12 cellular contexts compared by ENCODE assay signal in the genomic region with DNA sequence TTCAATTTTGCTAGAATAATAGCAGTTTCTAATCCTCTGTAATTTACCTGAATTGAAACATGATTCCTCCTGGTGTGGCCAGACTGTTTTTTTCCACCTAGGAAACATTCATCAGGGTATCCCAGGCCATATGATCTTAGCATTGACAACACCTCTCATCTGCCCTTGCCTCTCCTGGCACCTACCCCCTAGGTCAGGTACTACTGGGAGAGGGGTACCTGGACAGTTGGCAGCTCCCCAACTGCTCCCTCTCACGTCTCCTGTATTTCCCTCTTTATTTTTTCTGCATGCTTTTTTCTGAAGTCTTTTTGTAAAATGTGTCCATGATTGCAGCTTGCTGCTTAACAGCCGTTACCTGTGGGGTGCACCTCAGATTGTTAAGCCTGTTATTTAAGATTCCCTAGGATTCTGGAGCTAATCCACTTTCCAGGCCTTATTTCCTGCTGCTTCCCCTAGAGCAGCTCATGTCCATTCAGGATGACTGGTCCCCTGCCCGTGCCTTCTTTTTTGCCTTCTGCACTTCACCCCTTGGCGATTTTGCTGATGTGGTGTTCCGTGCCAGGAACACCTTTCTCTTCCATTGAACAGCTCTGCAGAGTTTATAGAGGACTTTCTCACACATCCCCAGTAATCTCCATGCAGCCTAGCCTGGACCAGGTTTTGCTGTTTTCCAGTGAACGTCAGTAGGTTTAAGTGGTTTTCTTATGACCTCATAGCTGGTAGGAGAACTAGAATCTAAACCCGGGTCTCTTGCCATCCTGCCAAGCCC. TPM values are rescaled to one million over a fixed set of nuclear protein-coding genes. Genes with fewer than 3 reads are reported as not detected.
DNase-seq lines count a peak whose midpoint lies in the region; ATAC-seq and TF ChIP-seq lines count a peak whose summit lies in the region.
"Had no signal": no experiment of that assay in that cellular context is flagged by ENCODE, and none has a peak within 500 bp of the region (broad histone marks: within the 10 kb centered on the region; RNA-seq: fewer than 3 reads in every experiment).

No MANE protein-coding gene starts in this region.

- 0 out of 2 replicates have a peak overlapping the region, but pooled peaks have one; percentile 20 for H3K27ac ChIP-seq in C4-2B
- H3K27ac ChIP-seq: BLaER1 treated with 17β-estradiol and CSF1 and Interleukin-3, amounts not matched to agents 10 nM and 100 nM; testis had no signal

- DNase-seq in M059J (ENCODE audit: low read depth): peak; percentile 20
- peak; percentile 60 for DNase-seq in amniotic epithelial cell (ENCODE audit: low read depth)
- DNase-seq in iris pigment epithelial cell (ENCODE audit: low read depth): peak; percentile 63
- DNase-seq in NCI-H1048 (lab: John Stamatoyannopoulos, UW): no peak
- no peak for DNase-seq in activated T-cell treated with anti-CD3 and anti-CD28 coated beads, Interleukin-2, amount 50 U/mL, for 1 hour
- DNase-seq: activated CD4-positive, alpha-beta T cell treated with anti-CD3 and anti-CD28 coated beads for 36 hours; NCI-H526 treated with DMSO at 0.1 percent for 48 hours; testis had no signal

- TF ChIP-seq CTCF in C4-2B (conservative IDR thresholded peaks at IDR 0.05): no peak

- no peak for ATAC-seq in HG03442 (IDR thresholded peaks at IDR 0.05; ENCODE audit: unreplicated experiment)
- no peak for ATAC-seq in HG03045 (IDR thresholded peaks at IDR 0.05; ENCODE audit: unreplicated experiment)
- ATAC-seq: activated CD4-positive, alpha-beta T cell treated with anti-CD3 and anti-CD28 coated beads for 36 hours had no signal

RNA-seq across cellular contexts. Expression of a gene that starts 33.6 kb away (rescaled TPM):
- total RNA-seq in M059J (2014; rRNA removed; shearing (Covaris generic)): 5.7 and 11.0 TPM in 2 replicates

Comparison
In these comparisons a context has a peak if more than half of its experiments do, and no peak if none do; other contexts are left out.
1. DNase-seq: peak in M059J (single experiment), amniotic epithelial cell (single experiment) and iris pigment epithelial cell (single experiment); none in NCI-H1048 (single experiment) and activated T-cell treated with anti-CD3 and anti-CD28 coated beads, Interleukin-2, amount 50 U/mL, for 1 hour (single experiment).